ENCODE assay signal across 20 cellular contexts in genomic region chr4:106565727-106566126, GRCh38.
"Had no signal": no experiment of that assay in that cellular context is flagged by ENCODE, and none has a peak within 500 bp of the region (broad histone marks: within the 10 kb centered on the region; RNA-seq: fewer than 3 reads in every experiment).

No MANE protein-coding gene starts in this region.

- H3K36me3 Mint-ChIP-seq: memory B cell, natural killer cell had no signal

- DNase-seq: activated CD4-positive, CD25-positive, alpha-beta regulatory T cell treated with anti-CD3 and anti-CD28 coated beads, Interleukin-2, amount 50 U/mL, for 72 hours; activated naive CD4-positive, alpha-beta T cell treated with anti-CD3 and anti-CD28 coated beads for 36 hours; activated naive CD8-positive, alpha-beta T cell treated with anti-CD3 and anti-CD28 coated beads, Interleukin-2, amount 50 U/mL, for 24 hours; activated T-cell treated with anti-CD3 and anti-CD28 coated beads for 4 hours; dorsolateral prefrontal cortex; foreskin melanocyte; heart left ventricle; left lung; natural killer cell; stimulated activated CD4-positive, alpha-beta T cell treated with anti-CD3 and anti-CD28 coated beads, Interleukin-15, amount 100 ng/mL, for 24 hours; stimulated activated CD4-positive, alpha-beta T cell treated with anti-CD3 and anti-CD28 coated beads, Interleukin-4, amount 100 ng/mL, for 1 hour; stimulated activated naive CD4-positive, alpha-beta T cell treated with Interleukin-2 at 50 U/mL for 16 hours; T-helper 9 cell; trophoblast cell had no signal

- H3K36me3 ChIP-seq: ascending aorta, esophagus muscularis mucosa, heart left ventricle, left lung, neutrophil had no signal

- ATAC-seq: activated naive CD8-positive, alpha-beta T cell treated with anti-CD3 and anti-CD28 coated beads, Interleukin-2, amount 50 U/mL, for 24 hours; heart left ventricle; left lung; natural killer cell had no signal

- H3K4me1 Mint-ChIP-seq: activated naive CD8-positive, alpha-beta T cell treated with anti-CD3 and anti-CD28 coated beads, Interleukin-2, amount 50 U/mL, for 24 hours; memory B cell; natural killer cell had no signal

- H3K27ac ChIP-seq: ascending aorta, dorsolateral prefrontal cortex, esophagus muscularis mucosa, heart left ventricle, left lung, neutrophil, parathyroid adenoma had no signal

- H3K9me3 ChIP-seq: ascending aorta, esophagus muscularis mucosa, neutrophil had no signal

- H3K27ac Mint-ChIP-seq: activated naive CD4-positive, alpha-beta T cell treated with anti-CD3 and anti-CD28 coated beads for 36 hours; activated naive CD8-positive, alpha-beta T cell treated with anti-CD3 and anti-CD28 coated beads, Interleukin-2, amount 50 U/mL, for 24 hours; activated T-helper 2 cell treated with anti-CD3 and anti-CD28 coated beads, Interferon-gamma antibody, Interleukin-2, Interleukin-4, amounts not matched to agents 10 μg/mL and 5 μg/mL and 100 μg/mL, durations not matched to agents 14 hours and 24 hours and 36 hours; memory B cell; natural killer cell had no signal

- H3K27me3 Mint-ChIP-seq: activated naive CD8-positive, alpha-beta T cell treated with anti-CD3 and anti-CD28 coated beads, Interleukin-2, amount 50 U/mL, for 24 hours; memory B cell had no signal

- H3K4me1 ChIP-seq: esophagus muscularis mucosa, heart left ventricle, left lung, parathyroid adenoma had no signal

- H3K4me3 Mint-ChIP-seq: activated naive CD4-positive, alpha-beta T cell treated with anti-CD3 and anti-CD28 coated beads for 36 hours; activated naive CD8-positive, alpha-beta T cell treated with anti-CD3 and anti-CD28 coated beads, Interleukin-2, amount 50 U/mL, for 24 hours; memory B cell; natural killer cell had no signal

- H3K27me3 ChIP-seq: ascending aorta, dorsolateral prefrontal cortex, esophagus muscularis mucosa, heart left ventricle, left lung, neutrophil had no signal

- H3K4me3 ChIP-seq: ascending aorta, dorsolateral prefrontal cortex, esophagus muscularis mucosa, heart left ventricle, left lung had no signal
